11 cellular contexts compared by ENCODE assay signal in the genomic region with DNA sequence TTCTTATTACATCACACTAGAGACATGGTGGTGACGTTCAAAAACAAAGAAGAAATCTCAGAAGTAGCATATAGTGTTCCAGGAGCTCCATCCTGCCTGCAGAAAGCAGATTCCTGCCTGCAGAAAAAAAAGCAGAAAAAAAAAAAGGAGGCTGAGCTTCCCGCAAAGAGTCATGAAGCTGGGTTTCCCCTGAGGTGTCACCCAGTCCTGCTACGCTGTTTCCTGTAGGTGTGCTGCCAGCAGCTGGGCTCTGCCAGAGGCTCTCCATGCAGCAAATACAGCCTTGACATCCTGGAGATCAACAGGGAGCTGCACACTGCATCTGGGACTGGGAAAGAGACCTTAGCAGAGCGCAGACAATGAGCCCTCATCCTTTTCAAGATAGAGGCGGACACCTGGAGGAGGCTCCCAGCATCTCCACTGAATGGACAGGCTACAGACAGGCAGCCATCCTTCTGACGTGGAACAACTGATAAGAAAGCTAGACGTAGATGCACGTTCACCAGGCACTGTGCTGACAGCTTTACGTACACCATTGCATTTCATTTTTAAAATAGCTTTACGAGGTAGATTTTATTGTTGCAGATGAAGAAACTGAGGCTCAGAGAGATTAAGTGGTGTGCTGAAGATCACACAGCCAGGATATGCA.
DNase-seq lines count a peak whose midpoint lies in the region; ATAC-seq, FAIRE-seq and TF ChIP-seq lines count a peak whose summit lies in the region.
"Had no signal": no experiment of that assay in that cellular context is flagged by ENCODE, and none has a peak within 500 bp of the region (broad histone marks: within the 10 kb centered on the region; RNA-seq: fewer than 3 reads in every experiment).

No MANE protein-coding gene starts in this region.

- no peak for TF ChIP-seq POLR2A in tibial nerve (IDR thresholded peaks at IDR 0.05)
- TF ChIP-seq POLR2A in GM12891 (IDR thresholded peaks at IDR 0.05; ENCODE audit: low read depth, low read length) = no peak

- peak overlapping the region; percentile 6 for H3K27ac ChIP-seq in CD4-positive, alpha-beta memory T cell (ENCODE audit: low read depth, low read length)
- no peak overlapping the region for H3K27ac ChIP-seq in tibial nerve
- H3K27ac ChIP-seq: BLaER1 had no signal

- no peak for TF ChIP-seq EP300 in tibial nerve (IDR thresholded peaks at IDR 0.05)

- H3K4me3 Mint-ChIP-seq in CD4-positive, alpha-beta memory T cell = peak overlapping the region; percentile 68 to 87 (median 79)
- H3K4me3 Mint-ChIP-seq in activated CD4-positive, alpha-beta T cell treated with anti-CD3 and anti-CD28 coated beads, Interleukin-2, amount 10 ng/mL, durations not matched to agents 7 days and 5 days = peak overlapping the region; percentile 41

- H3K36me3 Mint-ChIP-seq in CD4-positive, alpha-beta memory T cell = no peaks in the 10 kb centered on the region
- H3K36me3 Mint-ChIP-seq in activated CD4-positive, alpha-beta T cell treated with anti-CD3 and anti-CD28 coated beads, Interleukin-2, amount 10 ng/mL, durations not matched to agents 7 days and 5 days (ENCODE audit: low read depth) = no peaks in the 10 kb centered on the region

- POLR2A ChIA-PET in CD4-positive, alpha-beta memory T cell (lab: Charles Lee; ENCODE audit: partially characterized antibody) = interaction anchor here (0.6 to 1.5 kb wide), 7 partner anchors 8 to 350 kb away, joined by 3 to 6 read pairs (median 3); partner anchors contain the start of gene FOXO1
- POLR2A ChIA-PET in activated CD4-positive, alpha-beta T cell treated with anti-CD3 and anti-CD28 coated beads, Interleukin-2, amount 10 ng/mL, durations not matched to agents 7 days and 5 days (lab: Charles Lee) = interaction anchor here (0.6 kb wide), 1 partner anchor 29 kb away, joined by 3 read pairs; no protein-coding TSS in a partner anchor

- H3K4me1 Mint-ChIP-seq in CD4-positive, alpha-beta memory T cell = peaks cover 46 to 60% (median 52%) of the 10 kb centered on the region in 4 donors
- peaks cover 61% of the 10 kb centered on the region for H3K4me1 Mint-ChIP-seq in activated CD4-positive, alpha-beta T cell treated with anti-CD3 and anti-CD28 coated beads, Interleukin-2, amount 10 ng/mL, durations not matched to agents 7 days and 5 days

- no peak for ATAC-seq in GM21447 (IDR thresholded peaks at IDR 0.05; ENCODE audit: unreplicated experiment)

- peaks cover 43% of the 10 kb centered on the region for H3K4me1 ChIP-seq in CD4-positive, alpha-beta memory T cell (ENCODE audit: insufficient read depth, low read length)
- peaks cover 0 to 6% (median 2%) of the 10 kb centered on the region in 4 donors for H3K4me1 ChIP-seq in tibial nerve

- intact Hi-C loops in CD4-positive, alpha-beta memory T cell (cut with micrococcal nuclease) = loop anchor here (1.0 kb wide), 1 partner anchor 349 kb away; no protein-coding TSS in a partner anchor

- H3K27me3 ChIP-seq in CD4-positive, alpha-beta memory T cell (ENCODE audit: insufficient read depth, low read length) = no peaks in the 10 kb centered on the region
- no peaks in the 10 kb centered on the region for H3K27me3 ChIP-seq in tibial nerve
- H3K27me3 ChIP-seq: BLaER1 had no signal

- H3K27ac Mint-ChIP-seq in CD4-positive, alpha-beta memory T cell = peak overlapping the region; percentile 85 to 97 (median 92)
- H3K27ac Mint-ChIP-seq in activated CD4-positive, alpha-beta T cell treated with anti-CD3 and anti-CD28 coated beads, Interleukin-2, amount 10 ng/mL, durations not matched to agents 7 days and 5 days = peak overlapping the region; percentile 65

- H3K9me3 Mint-ChIP-seq in CD4-positive, alpha-beta memory T cell = no peaks in the 10 kb centered on the region
- peaks cover 5% of the 10 kb centered on the region for H3K9me3 Mint-ChIP-seq in activated CD4-positive, alpha-beta T cell treated with anti-CD3 and anti-CD28 coated beads, Interleukin-2, amount 10 ng/mL, durations not matched to agents 7 days and 5 days

- CTCF ChIA-PET in CD4-positive, alpha-beta memory T cell (lab: Charles Lee; ENCODE audit: partially characterized antibody) = interaction anchor here (0.8 to 1.8 kb wide), 7 partner anchors 8 to 275 kb away, joined by 3 to 6 read pairs (median 3); no protein-coding TSS in a partner anchor
- CTCF ChIA-PET in activated CD4-positive, alpha-beta T cell treated with anti-CD3 and anti-CD28 coated beads, Interleukin-2, amount 10 ng/mL, durations not matched to agents 7 days and 5 days (lab: Charles Lee) = interaction anchor here (0.7 to 1.7 kb wide), 7 partner anchors 10 to 374 kb away, joined by 3 to 5 read pairs (median 3); no protein-coding TSS in a partner anchor

- H3K9me3 ChIP-seq in CD4-positive, alpha-beta memory T cell (ENCODE audit: control insufficient read depth in 1 of 2, low read length in 2 of 2) = no peaks in the 10 kb centered on the region
- H3K9me3 ChIP-seq in tibial nerve = no peaks in the 10 kb centered on the region
- H3K9me3 ChIP-seq: BLaER1 had no signal

- 73 to 76% methylated on average over 10 of the region's 10 CpGs for WGBS in tibial nerve, 2 donors

- H3K27me3 Mint-ChIP-seq in CD4-positive, alpha-beta memory T cell = no peaks in the 10 kb centered on the region
- no peaks in the 10 kb centered on the region for H3K27me3 Mint-ChIP-seq in activated CD4-positive, alpha-beta T cell treated with anti-CD3 and anti-CD28 coated beads, Interleukin-2, amount 10 ng/mL, durations not matched to agents 7 days and 5 days

- H3K36me3 ChIP-seq in CD4-positive, alpha-beta memory T cell (ENCODE audit: insufficient read depth, low read length) = no peaks in the 10 kb centered on the region
- H3K36me3 ChIP-seq in tibial nerve = no peaks in the 10 kb centered on the region
- H3K36me3 ChIP-seq: BLaER1 had no signal

- FAIRE-seq in GM12891 (lab: Jason Lieb, UNC) = no peak
- FAIRE-seq: endometrium had no signal

- peak; percentile 61 to 80 (median 73) for DNase-seq in CD4-positive, alpha-beta memory T cell
- peak; percentile 61 for DNase-seq in activated CD4-positive, alpha-beta T cell treated with anti-CD3 and anti-CD28 coated beads, Interleukin-2, amount 10 ng/mL, durations not matched to agents 7 days and 5 days
- DNase-seq in cardiac fibroblast (ENCODE audit: low read depth in 2 of 2) (peak; percentile 49 to 65), pulmonary artery endothelial cell (ENCODE audit: low read depth, low spot score) (peak; percentile 35), tibial nerve (ENCODE audit: low spot score in 2 of 2) (no peak), GM12891 (ENCODE audit: insufficient read length, low spot score) (no peak), DMS 273 treated with DMSO at 0.1 percent for 48 hours (lab: John Stamatoyannopoulos, UW) (no peak)
- DNase-seq: NCI-H2081 had no signal

- H3K4me3 ChIP-seq in CD4-positive, alpha-beta memory T cell (ENCODE audit: low read length in 2 of 2) = peak overlapping the region in 1 of 2 donors; percentile 7
- H3K4me3 ChIP-seq in cardiac fibroblast (replicated peaks in 1 of 2; ENCODE audit: low read depth in 2 of 2, low read length in 2 of 2) = no peak overlapping the region
- H3K4me3 ChIP-seq in tibial nerve = no peak overlapping the region
- H3K4me3 ChIP-seq: BLaER1 had no signal

- TF ChIP-seq CTCF in cardiac fibroblast (IDR thresholded peaks at IDR 0.05; ENCODE audit: low read depth, low read length) (no peak), tibial nerve (IDR thresholded peaks at IDR 0.05) (no peak)

TF ChIP-seq in GM12891, 5 proteins besides CTCF, POLR2A, EP300 and RAD21:
- no peak for TF ChIP-seq PAX5 (IDR thresholded peaks at IDR 0.05; ENCODE audit: insufficient read depth, low read length, severe bottlenecking)
- TF ChIP-seq TAF1 (IDR thresholded peaks at IDR 0.05; ENCODE audit: low read depth, low read length) = no peak
- TF ChIP-seq POU2F2 (IDR thresholded peaks at IDR 0.05; ENCODE audit: low read depth, low read length) = no peak
- TF ChIP-seq POLR2AphosphoS5 (IDR thresholded peaks at IDR 0.05; ENCODE audit: low read depth, low read length) = no peak
- no peak for TF ChIP-seq SPI1 (IDR thresholded peaks at IDR 0.05; ENCODE audit: low read depth, low read length)

Comparison
In these comparisons a context has a peak if more than half of its experiments do, and no peak if none do; other contexts are left out.
1. DNase-seq: peak in CD4-positive, alpha-beta memory T cell (5 of 5), activated CD4-positive, alpha-beta T cell treated with anti-CD3 and anti-CD28 coated beads, Interleukin-2, amount 10 ng/mL, durations not matched to agents 7 days and 5 days (single experiment), cardiac fibroblast (2 of 2) and pulmonary artery endothelial cell (single experiment); none in tibial nerve (0 of 2), GM12891 (single experiment) and DMS 273 treated with DMSO at 0.1 percent for 48 hours (single experiment).